ENCODE assay signal across 8 cellular contexts in the genomic region with DNA sequence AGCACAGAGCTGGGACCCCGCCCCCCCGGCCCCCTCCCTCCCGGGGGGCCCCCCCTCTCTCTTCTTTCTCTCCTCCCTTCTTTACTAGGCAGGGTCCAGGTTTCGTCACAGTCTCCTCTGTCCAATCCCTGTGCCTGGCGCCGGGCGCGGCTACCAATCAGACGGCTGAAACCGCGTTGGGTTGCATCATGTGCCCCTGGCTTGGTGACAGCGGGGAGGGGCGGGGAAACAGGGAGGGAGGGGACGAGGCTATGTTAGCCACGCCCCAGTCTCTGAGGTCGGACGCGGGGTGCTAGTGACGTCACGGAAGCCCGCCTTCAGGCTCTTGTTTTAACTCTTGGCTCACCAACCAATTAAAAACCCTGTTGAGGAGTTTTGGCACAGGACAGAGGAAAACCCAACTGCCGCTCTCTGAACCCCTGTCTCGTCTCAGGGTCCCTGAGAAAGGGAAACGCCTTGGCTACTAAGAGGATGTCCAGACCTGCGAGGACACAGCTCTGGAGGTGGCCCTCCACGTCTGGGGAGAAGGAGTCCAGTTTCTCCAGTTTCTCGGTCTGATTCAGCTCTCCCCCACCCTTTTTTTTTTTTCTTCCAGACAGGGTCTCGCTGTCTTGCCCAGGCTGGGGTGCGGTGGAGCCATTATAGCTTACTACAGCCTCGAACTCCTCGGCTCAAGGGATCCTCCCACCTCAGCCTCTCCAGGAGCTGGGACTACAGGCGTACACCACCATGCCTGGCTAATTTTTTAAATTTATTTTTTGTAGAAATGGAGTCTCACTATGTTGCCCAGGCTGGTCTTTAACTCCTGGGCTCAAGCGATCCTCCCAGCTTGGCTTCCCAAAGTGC. TPM values are rescaled to one million over a fixed set of nuclear protein-coding genes. Genes with fewer than 3 reads are reported as not detected.
A peak's percentile ranks its signal among the peaks of the same experiment; 100 is the strongest.
DNase-seq lines count a peak whose midpoint lies in the region; ATAC-seq and TF ChIP-seq lines count a peak whose summit lies in the region.

No MANE protein-coding gene starts in this region.

- H3K4me2 ChIP-seq in osteoblast (ENCODE audit: insufficient read depth, low read length), result peak overlapping the region; percentile 97

- H3K27ac Mint-ChIP-seq in activated naive CD8-positive, alpha-beta T cell treated with anti-CD3 and anti-CD28 coated beads, Interleukin-2, amount 50 U/mL, for 24 hours, result peak overlapping the region; percentile 64

- ATAC-seq in HG02759 (IDR thresholded peaks at IDR 0.05; ENCODE audit: unreplicated experiment), result peak; percentile 63
- peak; percentile 79 for ATAC-seq in activated naive CD8-positive, alpha-beta T cell treated with anti-CD3 and anti-CD28 coated beads, Interleukin-2, amount 50 U/mL, for 24 hours
- peak; percentile 73 for ATAC-seq in Right ventricle myocardium inferior

- H3K4me1 ChIP-seq in osteoblast (ENCODE audit: insufficient read depth, low read length) (peaks cover 50% of the 10 kb centered on the region), testis (peaks cover 72% of the 10 kb centered on the region)

- TF ChIP-seq CTCF in GM10248 (IDR thresholded peaks at IDR 0.05; ENCODE audit: control extremely low read depth, extremely low read depth, low read depth, missing control alignments), result no peak
- TF ChIP-seq CTCF in osteoblast (IDR thresholded peaks at IDR 0.05; ENCODE audit: extremely low read depth, low read depth, low read length), result no peak
- TF ChIP-seq CTCF in testis (IDR thresholded peaks at IDR 0.05), result no peak

- H2AFZ ChIP-seq in osteoblast (ENCODE audit: low read length), result peak overlapping the region; percentile 92

- H3K4me3 Mint-ChIP-seq in activated naive CD8-positive, alpha-beta T cell treated with anti-CD3 and anti-CD28 coated beads, Interleukin-2, amount 50 U/mL, for 24 hours, result peak overlapping the region; percentile 74

- POLR2A ChIA-PET in GM10248 (lab: Yijun Ruan, JAX), result interaction anchor here (1.0 to 1.2 kb wide), 2 partner anchors 14 to 68 kb away, joined by 3 to 4 read pairs; a partner anchor contains a TSS

- peaks cover 48% of the 10 kb centered on the region for H3K27me3 Mint-ChIP-seq in activated naive CD8-positive, alpha-beta T cell treated with anti-CD3 and anti-CD28 coated beads, Interleukin-2, amount 50 U/mL, for 24 hours

- CTCF ChIA-PET in GM10248 (lab: Yijun Ruan, JAX), result interaction anchor here (1.0 to 6.5 kb wide), 7 partner anchors 9 to 99 kb away, joined by 3 to 97 read pairs (median 4); a partner anchor contains a TSS

- peaks cover 34% of the 10 kb centered on the region for H3K79me2 ChIP-seq in osteoblast (ENCODE audit: insufficient read depth, low read length)

- 0 to 1% methylated on average over 19 to 33 of the region's 33 CpGs for WGBS in testis, 2 donors

- intact Hi-C loops in Right ventricle myocardium inferior (cut with DNase I) (no loop called here), testis (cut with DNase I; ENCODE audit: low total_unique reads) (loop anchor here (10.0 kb wide), 1 partner anchor 102 kb away; a partner anchor contains a TSS)

- peaks cover 14% of the 10 kb centered on the region for H3K36me3 ChIP-seq in osteoblast (ENCODE audit: insufficient read depth, low read length)
- no peaks in the 10 kb centered on the region for H3K36me3 ChIP-seq in testis (ENCODE audit: low read depth, missing control alignments)

- H3K36me3 Mint-ChIP-seq in activated naive CD8-positive, alpha-beta T cell treated with anti-CD3 and anti-CD28 coated beads, Interleukin-2, amount 50 U/mL, for 24 hours (ENCODE audit: low read depth), result no peaks in the 10 kb centered on the region

- H3K4me3 ChIP-seq in osteoblast (ENCODE audit: insufficient read depth, low read length) (peak overlapping the region; percentile 96), testis (peak overlapping the region; percentile 89 to 91)

- H3K9me3 Mint-ChIP-seq in activated naive CD8-positive, alpha-beta T cell treated with anti-CD3 and anti-CD28 coated beads, Interleukin-2, amount 50 U/mL, for 24 hours, result no peaks in the 10 kb centered on the region

- peaks cover 54% of the 10 kb centered on the region for H3K4me1 Mint-ChIP-seq in activated naive CD8-positive, alpha-beta T cell treated with anti-CD3 and anti-CD28 coated beads, Interleukin-2, amount 50 U/mL, for 24 hours

- H3K9me3 ChIP-seq in osteoblast (ENCODE audit: low read depth, low read length), result no peaks in the 10 kb centered on the region
- no peaks in the 10 kb centered on the region for H3K9me3 ChIP-seq in testis

- H3K27me3 ChIP-seq in osteoblast (ENCODE audit: insufficient read depth, low read length), result no peaks in the 10 kb centered on the region
- no peaks in the 10 kb centered on the region for H3K27me3 ChIP-seq in testis

- H4K20me1 ChIP-seq in osteoblast (ENCODE audit: insufficient read depth, low read length), result peaks cover 30% of the 10 kb centered on the region

- TF ChIP-seq POLR2A in testis (IDR thresholded peaks at IDR 0.05), result no peak

- DNase-seq in GM10248 (ENCODE audit: extremely low spot score) (peak; percentile 98), NCI-H1417 (lab: John Stamatoyannopoulos, UW) (peak; percentile 98 to 100 (median 99)), SW 1271 (lab: John Stamatoyannopoulos, UW) (peak; percentile 97 to 99), Right ventricle myocardium inferior (ENCODE audit: missing footprints) (peak; percentile 100), osteoblast (ENCODE audit: insufficient read length, low spot score, missing footprints) (peak; percentile 100), testis (peak; percentile 99)
- peak; percentile 99 for DNase-seq in activated naive CD8-positive, alpha-beta T cell treated with anti-CD3 and anti-CD28 coated beads, Interleukin-2, amount 50 U/mL, for 24 hours

- H3K27ac ChIP-seq in osteoblast (ENCODE audit: low read depth, low read length) (peak overlapping the region; percentile 94), testis (peak overlapping the region; percentile 95 to 96)

RNA-seq across cellular contexts. Expression of a gene that starts 0.4 kb away (rescaled TPM):
- total RNA-seq in Right ventricle myocardium inferior (26.1 TPM), osteoblast (14.7 and 19.9 TPM in 2 replicates), testis (10 to 100 TPM; 65.8 to 67.3 TPM)
- 42.8 TPM for polyA plus RNA-seq in testis (ENCODE audit: insufficient read depth, low read depth, low replicate concordance)

RNA-seq across cellular contexts. Expression of a gene that starts 4.4 kb away (rescaled TPM):
- total RNA-seq in Right ventricle myocardium inferior (1.5 TPM), osteoblast (0.59 and 2.2 TPM in 2 replicates), testis (10 to 100 TPM in 1 of 2 donors, 1 to 10 TPM in 1; 9.8 to 14.3 TPM)
- polyA plus RNA-seq in testis (ENCODE audit: insufficient read depth, low read depth, low replicate concordance), result 2.9 TPM

RNA-seq across cellular contexts. Expression of a gene that starts 5.1 kb away (rescaled TPM):
- total RNA-seq in Right ventricle myocardium inferior, result 7.3 TPM
- 18.6 and 19.2 TPM in 2 replicates for total RNA-seq in osteoblast
- total RNA-seq in testis, result 10 to 100 TPM in 1 of 2 donors, 1 to 10 TPM in 1; 9.0 to 10.3 TPM
- polyA plus RNA-seq in testis (ENCODE audit: insufficient read depth, low read depth, low replicate concordance), result 6.0 TPM

RNA-seq across cellular contexts. Expression of a gene that starts 18.2 kb away (rescaled TPM):
- 15.0 TPM for total RNA-seq in Right ventricle myocardium inferior
- total RNA-seq in osteoblast, result 13.8 TPM in 2 replicates
- total RNA-seq in testis, result 10 to 100 TPM; 50.4 to 57.5 TPM
- 30.6 TPM for polyA plus RNA-seq in testis (ENCODE audit: insufficient read depth, low read depth, low replicate concordance)

Comparison
In these comparisons a context has a peak if more than half of its experiments do, and no peak if none do; other contexts are left out.
1. Peak in every context shown above with its lines: DNase-seq, ATAC-seq, H3K4me3 ChIP-seq and H3K27ac ChIP-seq.